In the genomic region with DNA sequence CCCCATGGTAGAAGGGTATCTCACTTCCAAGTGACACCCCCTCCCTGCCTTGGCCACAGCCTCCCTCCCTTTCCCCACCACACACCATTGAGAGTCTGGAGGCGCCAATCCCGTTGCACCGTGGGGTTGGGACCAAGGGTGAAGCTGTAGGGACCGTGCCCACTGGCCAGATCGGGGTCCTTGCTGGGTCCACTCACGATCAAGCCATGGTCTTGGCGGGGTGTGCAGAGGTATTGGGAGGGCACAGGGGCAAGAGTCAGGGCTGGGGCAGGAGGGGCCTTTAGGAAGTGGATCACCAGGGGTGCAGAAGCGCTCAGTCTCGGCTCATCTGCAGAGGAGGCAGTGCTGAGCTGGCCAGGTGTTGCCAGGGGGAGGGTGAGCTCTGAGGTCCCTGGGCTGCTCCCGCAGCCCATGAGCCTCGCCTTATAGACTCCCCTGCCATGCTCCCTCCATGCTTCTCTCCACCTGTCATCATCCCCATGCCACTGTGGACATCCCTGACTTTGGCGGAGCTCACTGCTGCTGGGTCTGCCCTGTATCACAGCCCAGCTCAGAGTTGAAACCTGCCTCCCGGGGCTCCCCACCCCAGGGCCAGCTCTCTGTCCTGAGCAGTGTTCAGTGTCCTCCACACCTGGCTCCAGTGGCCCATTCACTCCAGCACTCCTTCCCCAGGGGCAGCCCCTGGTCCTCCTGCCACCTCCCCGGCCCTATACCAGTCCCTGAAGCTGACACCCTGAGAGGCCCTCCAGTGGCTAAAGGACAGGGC, we compare ENCODE assay signal across 17 cellular contexts. TPM values are rescaled to one million over a fixed set of nuclear protein-coding genes. Genes with fewer than 3 reads are reported as not detected.
DNase-seq lines count a peak whose midpoint lies in the region; ATAC-seq and TF ChIP-seq lines count a peak whose summit lies in the region.
"Had no signal": no experiment of that assay in that cellular context is flagged by ENCODE, and none has a peak within 500 bp of the region (broad histone marks: within the 10 kb centered on the region; RNA-seq: fewer than 3 reads in every experiment).

No MANE protein-coding gene starts in this region.

- intact Hi-C loops in left cardiac atrium (cut with DNase I), result no loop called here
- intact Hi-C loops in cardiac septum (cut with DNase I), result no loop called here
- intact Hi-C loops in spleen (cut with DNase I; ENCODE audit: low total_unique reads), result no loop called here

- no peaks in the 10 kb centered on the region for H3K9me3 ChIP-seq in spleen
- H3K9me3 ChIP-seq: BLaER1 treated with 17β-estradiol and CSF1 and Interleukin-3, amounts not matched to agents 10 nM and 100 nM had no signal

- H3K27ac ChIP-seq in epithelial cell of prostate, result peak overlapping the region; percentile 10
- no peak overlapping the region for H3K27ac ChIP-seq in spleen
- H3K27ac ChIP-seq: BLaER1 treated with 17β-estradiol and CSF1 and Interleukin-3, amounts not matched to agents 10 nM and 100 nM; HL-60 had no signal

- no peak overlapping the region for H3K4me3 ChIP-seq in spleen
- H3K4me3 ChIP-seq: BLaER1 treated with 17β-estradiol and CSF1 and Interleukin-3, amounts not matched to agents 10 nM and 100 nM; GM23338 had no signal

- peaks cover 0 to 8% (median 0%) of the 10 kb centered on the region in 7 donors for H3K27me3 ChIP-seq in spleen (replicated peaks in 1 of 7)
- H3K27me3 ChIP-seq: BLaER1 treated with 17β-estradiol and CSF1 and Interleukin-3, amounts not matched to agents 10 nM and 100 nM had no signal

- no peak for TF ChIP-seq POLR2A in spleen (IDR thresholded peaks at IDR 0.05)

- H3K4me1 ChIP-seq in spleen, result no peaks in the 10 kb centered on the region

- 78 to 85% (median 82%) methylated on average over 12 to 14 of the region's 14 CpGs for WGBS in spleen, 5 donors

- no peak for ATAC-seq in left cardiac atrium

- peak; percentile 15 for DNase-seq in left cardiac atrium
- DNase-seq in cardiac septum (ENCODE audit: low spot score), result no peak
- no peak for DNase-seq in epithelial cell of prostate (ENCODE audit: low read depth, low spot score)
- peak; percentile 55 for DNase-seq in spleen
- DNase-seq in NOMO-1 treated with dmso at 0.1 percent for 144 hours (lab: John Stamatoyannopoulos, UW; ENCODE audit: unreplicated experiment), result no peak
- DNase-seq in GM19238 (ENCODE audit: insufficient read length, low spot score), result no peak
- DNase-seq: DMS79 treated with DMSO at 0.1 percent for 48 hours, MV-4-11, NCI-H1436, NCI-H2081, NCI-H748 treated with DMSO at 0.1 percent for 48 hours had no signal

- H3K36me3 ChIP-seq in spleen, result no peaks in the 10 kb centered on the region
- H3K36me3 ChIP-seq: BLaER1 treated with 17β-estradiol and CSF1 and Interleukin-3, amounts not matched to agents 10 nM and 100 nM had no signal

- no peak for TF ChIP-seq CTCF in spleen (IDR thresholded peaks at IDR 0.05 in 8 of 11, conservative IDR thresholded peaks at IDR 0.05 in 3 of 11)

RNA-seq across cellular contexts. Expression of a gene that starts 8.3 kb away (rescaled TPM):
- total RNA-seq in left cardiac atrium (under 1 TPM; 0.39 to 0.47 TPM), cardiac septum (0.35 TPM), spleen (not detected)
- not detected for polyA plus RNA-seq in spleen
- total RNA-seq: G401, GM23338, NCI-H460, PC-3 had no signal
- polyA plus RNA-seq: GM23338 had no signal

RNA-seq across cellular contexts. Expression of a gene that starts 15.0 kb away (rescaled TPM):
- 100 to 1,000 TPM in 1 of 2 donors, 10 to 100 TPM in 1; 58.3 to 325 TPM for total RNA-seq in left cardiac atrium
- total RNA-seq in cardiac septum, result 245 TPM
- 1 to 10 TPM in 5 of 7 donors, under 1 TPM in 2; 0.52 to 2.4 (median 1.5) TPM for total RNA-seq in spleen
- 10 to 100 TPM in 1 of 3 donors, 1 to 10 TPM in 2; 4.0 to 16.4 (median 5.2) TPM for polyA plus RNA-seq in spleen
- total RNA-seq: G401, GM23338 had no signal

RNA-seq across cellular contexts. Expression of a gene that starts 23.8 kb away (rescaled TPM):
- total RNA-seq in left cardiac atrium (100 to 1,000 TPM in 1 of 2 donors, 10 to 100 TPM in 1; 92.7 to 120 TPM), cardiac septum (118 TPM), spleen (10 to 100 TPM; 46.8 to 63.1 (median 55.8) TPM)
- 100 to 1,000 TPM; 114 to 168 (median 148) TPM for polyA plus RNA-seq in spleen

RNA-seq across cellular contexts. Expression of a gene that starts 25.0 kb away (rescaled TPM):
- total RNA-seq in left cardiac atrium, result 10 to 100 TPM; 27.6 to 48.0 TPM
- 64.0 TPM for total RNA-seq in cardiac septum
- total RNA-seq in spleen, result 10 to 100 TPM; 21.6 to 48.1 (median 34.8) TPM
- polyA plus RNA-seq in spleen, result 10 to 100 TPM in 1 of 3 donors, 1 to 10 TPM in 2; 8.0 to 21.4 (median 8.5) TPM

RNA-seq across cellular contexts. Expression of a gene that starts 30.0 kb away (rescaled TPM):
- total RNA-seq in left cardiac atrium, result 1 to 10 TPM; 6.8 to 8.1 TPM
- 2.7 TPM for total RNA-seq in cardiac septum
- total RNA-seq in spleen, result 1 to 10 TPM; 3.8 to 9.6 (median 7.3) TPM
- polyA plus RNA-seq in spleen, result 1 to 10 TPM; 1.0 to 1.5 (median 1.1) TPM

Comparison
In these comparisons a context has a peak if more than half of its experiments do, and no peak if none do; other contexts are left out.
1. DNase-seq: peak in left cardiac atrium (single experiment) and spleen (single experiment); none in cardiac septum (single experiment), epithelial cell of prostate (single experiment), NOMO-1 treated with dmso at 0.1 percent for 144 hours (single experiment) and GM19238 (single experiment).
2. RNA of a gene that starts 15.0 kb away (total RNA-seq): 58.3 to 325 TPM in left cardiac atrium and 245 TPM in cardiac septum (single experiment); 0.52 to 2.4 TPM in spleen; every median in the first group is over 10 times any median in the second.